1 cellular context compared by ENCODE assay signal in genomic region chr10:3526721-3527120, GRCh38.
TF ChIP-seq lines count a peak whose summit lies in the region.

No MANE protein-coding gene starts in this region.

TF ChIP-seq in endothelial cell of umbilical vein, 7 proteins besides CTCF, POLR2A, EP300 and RAD21:
- TF ChIP-seq GATA2 (IDR thresholded peaks at IDR 0.05; ENCODE audit: insufficient read depth, insufficient read length, low read depth, low read length) (no peak), FOS (IDR thresholded peaks at IDR 0.05; ENCODE audit: borderline replicate concordance, insufficient read depth, low read length) (no peak), POLR2AphosphoS5 (IDR thresholded peaks at IDR 0.05; ENCODE audit: insufficient read depth, low read depth, low read length) (no peak), EZH2 (IDR thresholded peaks at IDR 0.05; ENCODE audit: borderline replicate concordance, low read depth, low read length, severe bottlenecking) (no peak), MYC (IDR thresholded peaks at IDR 0.05; ENCODE audit: low read depth, low read length) (no peak), MAX (IDR thresholded peaks at IDR 0.05; ENCODE audit: insufficient read depth, insufficient read length) (no peak), JUN (IDR thresholded peaks at IDR 0.05; ENCODE audit: borderline replicate concordance, insufficient read depth, insufficient read length, low read depth) (no peak)
